12 cellular contexts compared by ENCODE assay signal in genomic region chr12:120247183-120247582, GRCh38. TPM values are rescaled to one million over a fixed set of nuclear protein-coding genes. Genes with fewer than 3 reads are reported as not detected.
DNase-seq lines count a peak whose midpoint lies in the region; ATAC-seq, FAIRE-seq and TF ChIP-seq lines count a peak whose summit lies in the region.
"Had no signal": no experiment of that assay in that cellular context is flagged by ENCODE, and none has a peak within 500 bp of the region (broad histone marks: within the 10 kb centered on the region; RNA-seq: fewer than 3 reads in every experiment).

No MANE protein-coding gene starts in this region.

- H3K4me1 ChIP-seq in liver (ENCODE audit: control insufficient read depth in 4 of 4, insufficient read depth in 4 of 4, low read length in 3 of 4) (peaks cover 1 to 30% (median 14%) of the 10 kb centered on the region in 4 donors), HepG2 (ENCODE audit: insufficient read depth, low read length) (peaks cover 41% of the 10 kb centered on the region), endothelial cell of umbilical vein (ENCODE audit: control insufficient read depth, extremely low read depth, insufficient read depth, low read length) (peaks cover 75% of the 10 kb centered on the region), neutrophil (ENCODE audit: control insufficient read depth in 1 of 2, insufficient read depth in 1 of 2, low read depth in 1 of 2, low read length in 1 of 2) (peaks cover 92 to 97% of the 10 kb centered on the region in 2 experiments)

- TF ChIP-seq CTCF in liver (IDR thresholded peaks at IDR 0.05; ENCODE audit: low read depth, low read length, missing input control) (no peak), HepG2 (CRISPR knock-in tag; IDR thresholded peaks at IDR 0.05) (no peak), endothelial cell of umbilical vein (IDR thresholded peaks at IDR 0.05; ENCODE audit: extremely low read depth in 1 of 2, insufficient read depth in 1 of 2, low read depth in 1 of 2, low read length in 2 of 2) (no peak), neutrophil (IDR thresholded peaks at IDR 0.05) (no peak)

- H3K4me3 ChIP-seq in liver (ENCODE audit: low read depth in 1 of 3, low read length in 3 of 3), result no peak overlapping the region
- H3K4me3 ChIP-seq in HepG2 (replicated peaks in 1 of 3; ENCODE audit: insufficient read depth in 1 of 3, low read depth in 2 of 3, low read length in 3 of 3), result no peak overlapping the region
- H3K4me3 ChIP-seq in endothelial cell of umbilical vein (replicated peaks in 1 of 3; ENCODE audit: insufficient read depth in 1 of 3, low read depth in 1 of 3, low read length in 3 of 3), result no peak overlapping the region
- H3K4me3 ChIP-seq in neutrophil (ENCODE audit: low read depth in 1 of 2, low read length in 1 of 2), result peak overlapping the region in 1 of 2 experiments; percentile 62
- H3K4me3 ChIP-seq: BLaER1, K562 had no signal

- no peak overlapping the region for H2AFZ ChIP-seq in HepG2 (ENCODE audit: low read length)
- H2AFZ ChIP-seq in endothelial cell of umbilical vein (ENCODE audit: low read depth, low read length), result no peak overlapping the region

- H3K79me2 ChIP-seq in HepG2 (ENCODE audit: insufficient read depth, low read length), result peaks cover 36% of the 10 kb centered on the region
- peaks cover 86% of the 10 kb centered on the region for H3K79me2 ChIP-seq in endothelial cell of umbilical vein (ENCODE audit: control insufficient read depth, insufficient read depth, low read length)

- TF ChIP-seq POLR2A in HepG2 (IDR thresholded peaks at IDR 0.05; ENCODE audit: insufficient read depth in 1 of 2, low read depth in 2 of 2, low read length in 2 of 2) (no peak), endothelial cell of umbilical vein (IDR thresholded peaks at IDR 0.05; ENCODE audit: low read depth, low read length) (no peak)

- no peaks in the 10 kb centered on the region for H3K9me1 ChIP-seq in endothelial cell of umbilical vein (replicated peaks; ENCODE audit: control insufficient read depth, extremely low read depth, insufficient read depth, low read length)

- CTCF ChIA-PET in HepG2 (lab: Yijun Ruan, JAX; ENCODE audit: low intra/inter-chr PET ratio, low total read pairs) (no interaction called here), endothelial cell of umbilical vein (lab: Charles Lee) (interaction anchor here (1.3 to 33.5 kb wide), 4 partner anchors 1 to 55 kb away, joined by 7 to 1402 read pairs (median 906); partner anchors contain the start of genes PXN and SIRT4)

- H3K9me3 ChIP-seq in liver (ENCODE audit: control insufficient read depth in 4 of 4, low read length in 3 of 4) (no peaks in the 10 kb centered on the region), HepG2 (ENCODE audit: low read length) (no peaks in the 10 kb centered on the region), endothelial cell of umbilical vein (replicated peaks; ENCODE audit: control insufficient read depth, insufficient read depth, low read length) (no peaks in the 10 kb centered on the region), neutrophil (no peaks in the 10 kb centered on the region)
- H3K9me3 ChIP-seq: BLaER1 had no signal

- in situ Hi-C loops in HepG2 (cut with HindIII; ENCODE audit: extremely low pct_ligation_motif_present, low pct_unique_long_range_greater_than_20kb), result no loop called here

- BruUV-seq in HepG2 (replicated peaks; lab: Mats Ljungman, UMichigan) (no TSS peak), endothelial cell of umbilical vein (replicated peaks; lab: Mats Ljungman, UMichigan) (no TSS peak)

- POLR2A ChIA-PET in HepG2 (lab: Yijun Ruan, JAX) (interaction anchor here (0.8 to 1.5 kb wide), 3 partner anchors 12 to 46 kb away, joined by 4 to 5 read pairs (median 5); partner anchors contain the start of gene RPLP0), endothelial cell of umbilical vein (lab: Charles Lee) (interaction anchor here (1.0 to 1.7 kb wide), 4 partner anchors 9 to 46 kb away, joined by 4 to 7 read pairs (median 5); partner anchors contain the start of gene RPLP0)

- intact Hi-C loops in HepG2 (cut with micrococcal nuclease; ENCODE audit: unreplicated experiment) (no loop called here), endothelial cell of umbilical vein (cut with micrococcal nuclease) (no loop called here)

- FAIRE-seq in HepG2 (lab: Jason Lieb, UNC) (no peak), endothelial cell of umbilical vein (lab: Jason Lieb, UNC) (no peak)
- FAIRE-seq: K562 had no signal

- H3K36me3 ChIP-seq in liver (ENCODE audit: control insufficient read depth in 4 of 4, insufficient read depth in 3 of 4, low read depth in 1 of 4, low read length in 3 of 4) (no peaks in the 10 kb centered on the region), HepG2 (replicated peaks in 1 of 2; ENCODE audit: control insufficient read depth in 1 of 2, insufficient read depth in 2 of 2, low read length in 2 of 2) (0 out of 5 replicates have a peak, but pooled peaks cover 0 to 2% of the 10 kb centered on the region in 2 experiments), endothelial cell of umbilical vein (ENCODE audit: control insufficient read depth in 2 of 2, extremely low read depth in 1 of 2, insufficient read depth in 2 of 2, low read length in 2 of 2) (no peaks in the 10 kb centered on the region), neutrophil (no peaks in the 10 kb centered on the region)
- H3K36me3 ChIP-seq: BLaER1 had no signal

- TF ChIP-seq RAD21 in liver (IDR thresholded peaks at IDR 0.05), result no peak
- no peak for TF ChIP-seq RAD21 in HepG2 (CRISPR knock-in tag; IDR thresholded peaks at IDR 0.05)

- H3K27ac ChIP-seq in liver (ENCODE audit: low read depth in 1 of 2, low read length in 2 of 2), result peak overlapping the region; percentile 25 to 32
- H3K27ac ChIP-seq in HepG2 (ENCODE audit: extremely low read length, insufficient read depth, low read length), result no peak overlapping the region
- H3K27ac ChIP-seq in endothelial cell of umbilical vein (ENCODE audit: insufficient read depth, low read depth, low read length), result peak overlapping the region; percentile 79
- peak overlapping the region; percentile 99 for H3K27ac ChIP-seq in neutrophil
- H3K27ac ChIP-seq: BLaER1 had no signal

- WGBS in liver, result 51% methylated on average over 3 of the region's 3 CpGs
- WGBS in HepG2 (ENCODE audit: low lambda C conversion rate), result 96% methylated on average over 3 of the region's 3 CpGs

- ATAC-seq in HepG2 (no peak), HG03354 (IDR thresholded peaks at IDR 0.05; ENCODE audit: poor library complexity, severe bottlenecking, unreplicated experiment) (no peak)
- ATAC-seq: K562 had no signal

- H3K4me2 ChIP-seq in HepG2 (ENCODE audit: low read depth, low read length), result no peak overlapping the region
- peak overlapping the region; percentile 56 for H3K4me2 ChIP-seq in endothelial cell of umbilical vein (ENCODE audit: insufficient read depth, low read length)
- H3K4me2 ChIP-seq: BLaER1 had no signal

- DNase-seq in HepG2 (ENCODE audit: low spot score) (no peak), endothelial cell of umbilical vein (ENCODE audit: low read depth, low spot score) (peak; percentile 17), Kasumi-1 (lab: John Stamatoyannopoulos, UW) (no peak), H4 (ENCODE audit: low spot score) (no peak), KG1 (lab: John Stamatoyannopoulos, UW) (no peak)
- DNase-seq: cortex of kidney, NCI-H2107 had no signal

- H3K9ac ChIP-seq in liver (ENCODE audit: low read depth in 1 of 2, low read length in 2 of 2) (no peak overlapping the region), HepG2 (ENCODE audit: insufficient read depth, low read depth, low read length) (no peak overlapping the region), endothelial cell of umbilical vein (replicated peaks; ENCODE audit: extremely low read depth, insufficient read depth, low read length) (peak overlapping the region; percentile 25)
- H3K9ac ChIP-seq: BLaER1 had no signal

- TF ChIP-seq EP300 in HepG2 (IDR thresholded peaks at IDR 0.05; ENCODE audit: low read depth in 2 of 2, low read length in 2 of 2), result no peak
- no peak for TF ChIP-seq EP300 in HepG2 (CRISPR knock-in tag; IDR thresholded peaks at IDR 0.05; ENCODE audit: borderline replicate concordance)

- dilution Hi-C loops in endothelial cell of umbilical vein (cut with MboI; ENCODE audit: extremely low pct_ligation_motif_present, low sequenced_read_pairs), result no loop called here

- no peaks in the 10 kb centered on the region for H3K27me3 ChIP-seq in liver (ENCODE audit: control insufficient read depth in 4 of 4, insufficient read depth in 4 of 4, low read length in 3 of 4)
- no peaks in the 10 kb centered on the region for H3K27me3 ChIP-seq in HepG2 (ENCODE audit: control insufficient read depth in 1 of 2, insufficient read depth in 2 of 2, low read length in 2 of 2)
- H3K27me3 ChIP-seq in endothelial cell of umbilical vein (ENCODE audit: control insufficient read depth in 2 of 2, insufficient read depth in 2 of 2, low read length in 2 of 2), result no peaks in the 10 kb centered on the region
- H3K27me3 ChIP-seq in neutrophil, result no peaks in the 10 kb centered on the region

- H4K20me1 ChIP-seq in HepG2 (ENCODE audit: insufficient read depth, low read length) (peaks cover 3% of the 10 kb centered on the region; the same call in 1 of the 2 replicates), endothelial cell of umbilical vein (replicated peaks; ENCODE audit: control insufficient read depth, extremely low read depth, insufficient read depth, low read length) (no peaks in the 10 kb centered on the region)

RNA-seq across cellular contexts. Expression of gene PXN, which starts 18.3 kb away (rescaled TPM):
- total RNA-seq in liver (10 to 100 TPM in 1 of 2 donors, 1 to 10 TPM in 1; 6.0 to 13.1 TPM), HepG2 (2016; rRNA removed; fragmentation: Illumina TruSeq; extraction: Trizol) (13.6 and 14.2 TPM in 2 replicates), endothelial cell of umbilical vein (228 and 258 TPM in 2 replicates)
- polyA plus RNA-seq in liver (10 to 100 TPM; 12.0 to 12.6 TPM), HepG2 (2011; rRNA removed) (13.9 and 14.2 TPM in 2 replicates), endothelial cell of umbilical vein (132 and 192 TPM in 2 replicates)
- 2.8 and 2.9 TPM in 2 replicates for total RNA-seq in HepG2 (2016; cell fraction: cytosol; rRNA removed; fragmentation: Illumina TruSeq; extraction: Trizol; ENCODE audit: low read depth)
- 10.2 and 11.3 TPM in 2 replicates for total RNA-seq in HepG2 (2016; cell fraction: insoluble cytoplasmic fraction; rRNA removed; fragmentation: Illumina TruSeq; extraction: Trizol)
- total RNA-seq in HepG2 (2016; cell fraction: membrane; rRNA removed; fragmentation: Illumina TruSeq; extraction: Trizol), result 10.5 and 13.4 TPM in 2 replicates
- 10.6 and 14.0 TPM in 2 replicates for total RNA-seq in HepG2 (2016; cell fraction: nucleus; rRNA removed; fragmentation: Illumina TruSeq; extraction: Trizol)
- 5.8 and 6.3 TPM in 2 replicates for polyA plus RNA-seq in HepG2 (2011; cell fraction: cytosol; rRNA removed)
- 34.5 and 43.7 TPM in 2 replicates for polyA plus RNA-seq in HepG2 (2011; cell fraction: nucleus; rRNA removed)
- 18.0 and 21.4 TPM in 2 replicates for polyA plus RNA-seq in HepG2 (2012)
- 3.3 and 3.4 TPM in 2 replicates for polyA plus RNA-seq in HepG2 (2016; cell fraction: cytosol; fragmentation: Illumina TruSeq; extraction: Trizol; ENCODE audit: low read depth)
- 20.0 and 28.0 TPM in 2 replicates for polyA plus RNA-seq in HepG2 (2016; cell fraction: insoluble cytoplasmic fraction; fragmentation: Illumina TruSeq; extraction: Trizol; ENCODE audit: low read depth)
- 14.1 and 14.2 TPM in 2 replicates for polyA plus RNA-seq in HepG2 (2016; cell fraction: membrane; fragmentation: Illumina TruSeq; extraction: Trizol; ENCODE audit: low read depth)
- polyA plus RNA-seq in HepG2 (2016; cell fraction: nucleus; fragmentation: Illumina TruSeq; extraction: Trizol; ENCODE audit: insufficient read depth, low read depth), result 43.9 and 49.3 TPM in 2 replicates
- polyA minus RNA-seq in HepG2 (2011; rRNA and poly(A)+ RNA removed; ENCODE audit: low replicate concordance), result 26.4 and 40.4 TPM in 2 replicates
- polyA minus RNA-seq in HepG2 (2011; cell fraction: cytosol; rRNA and poly(A)+ RNA removed), result 6.4 and 8.2 TPM in 2 replicates
- polyA minus RNA-seq in HepG2 (2011; cell fraction: nucleus; rRNA and poly(A)+ RNA removed), result 10.3 and 10.7 TPM in 2 replicates
- 97.5 and 108 TPM in 2 replicates for polyA plus RNA-seq in endothelial cell of umbilical vein (2011; cell fraction: cytosol; rRNA removed)
- 253 and 301 TPM in 2 replicates for polyA plus RNA-seq in endothelial cell of umbilical vein (2011; cell fraction: nucleus; rRNA removed)
- polyA plus RNA-seq in endothelial cell of umbilical vein (2012), result 204 and 280 TPM in 2 replicates
- polyA minus RNA-seq in endothelial cell of umbilical vein, result 119 and 149 TPM in 2 replicates
- polyA minus RNA-seq in endothelial cell of umbilical vein (2011; cell fraction: cytosol; rRNA and poly(A)+ RNA removed), result 23.4 TPM
- 96.7 and 110 TPM in 2 replicates for polyA minus RNA-seq in endothelial cell of umbilical vein (2011; cell fraction: nucleus; rRNA and poly(A)+ RNA removed)
- 18.7 and 31.3 TPM in 2 replicates for total RNA-seq in H4 (2014; rRNA removed; shearing (Covaris generic))

RNA-seq across cellular contexts. Expression of gene RNU4-2, which starts 44.5 kb away (rescaled TPM):
- total RNA-seq in liver (under 1 TPM; under 0.01 TPM), HepG2 (2016; rRNA removed; fragmentation: Illumina TruSeq; extraction: Trizol) (1,104 and 11,327 TPM in 2 replicates), endothelial cell of umbilical vein (2,424 and 7,220 TPM in 2 replicates)
- polyA plus RNA-seq in liver (10 to 100 TPM in 1 of 2 donors, not detected in 1; 82.7 TPM), HepG2 (2011; rRNA removed) (under 0.01 TPM in 2 replicates), endothelial cell of umbilical vein (under 0.01 TPM in 2 replicates)
- 75,622 and 87,357 TPM in 2 replicates for total RNA-seq in HepG2 (2016; cell fraction: cytosol; rRNA removed; fragmentation: Illumina TruSeq; extraction: Trizol; ENCODE audit: low read depth)
- total RNA-seq in HepG2 (2016; cell fraction: insoluble cytoplasmic fraction; rRNA removed; fragmentation: Illumina TruSeq; extraction: Trizol), result 1,281 and 10,696 TPM in 2 replicates
- 7,098 and 8,950 TPM in 2 replicates for total RNA-seq in HepG2 (2016; cell fraction: membrane; rRNA removed; fragmentation: Illumina TruSeq; extraction: Trizol)
- total RNA-seq in HepG2 (2016; cell fraction: nucleus; rRNA removed; fragmentation: Illumina TruSeq; extraction: Trizol), result 36,023 and 40,311 TPM in 2 replicates
- polyA plus RNA-seq in HepG2 (2011; cell fraction: cytosol; rRNA removed), result under 0.01 TPM in 2 replicates
- polyA plus RNA-seq in HepG2 (2011; cell fraction: nucleus; rRNA removed), result under 0.01 TPM in 2 replicates
- 161 and 363 TPM in 2 replicates for polyA plus RNA-seq in HepG2 (2012)
- 126 TPM in 1 of 2 replicates, not detected in the other for polyA plus RNA-seq in HepG2 (2016; cell fraction: cytosol; fragmentation: Illumina TruSeq; extraction: Trizol; ENCODE audit: low read depth)
- not detected in 2 replicates for polyA plus RNA-seq in HepG2 (2016; cell fraction: insoluble cytoplasmic fraction; fragmentation: Illumina TruSeq; extraction: Trizol; ENCODE audit: low read depth)
- polyA plus RNA-seq in HepG2 (2016; cell fraction: membrane; fragmentation: Illumina TruSeq; extraction: Trizol; ENCODE audit: low read depth), result not detected in 2 replicates
- polyA plus RNA-seq in HepG2 (2016; cell fraction: nucleus; fragmentation: Illumina TruSeq; extraction: Trizol; ENCODE audit: insufficient read depth, low read depth), result 46.8 TPM in 1 of 2 replicates, not detected in the other
- under 0.01 TPM in 2 replicates for polyA minus RNA-seq in HepG2 (2011; rRNA and poly(A)+ RNA removed; ENCODE audit: low replicate concordance)
- 35,022 and 47,630 TPM in 2 replicates for polyA minus RNA-seq in HepG2 (2011; cell fraction: cytosol; rRNA and poly(A)+ RNA removed)
- polyA minus RNA-seq in HepG2 (2011; cell fraction: nucleus; rRNA and poly(A)+ RNA removed), result under 0.01 TPM in 2 replicates
- polyA plus RNA-seq in endothelial cell of umbilical vein (2011; cell fraction: cytosol; rRNA removed), result under 0.01 TPM in 2 replicates
- polyA plus RNA-seq in endothelial cell of umbilical vein (2011; cell fraction: nucleus; rRNA removed), result under 0.01 TPM in 2 replicates
- 82.7 and 305 TPM in 2 replicates for polyA plus RNA-seq in endothelial cell of umbilical vein (2012)
- polyA minus RNA-seq in endothelial cell of umbilical vein, result under 0.01 TPM in 2 replicates
- polyA minus RNA-seq in endothelial cell of umbilical vein (2011; cell fraction: cytosol; rRNA and poly(A)+ RNA removed), result 34,060 TPM
- polyA minus RNA-seq in endothelial cell of umbilical vein (2011; cell fraction: nucleus; rRNA and poly(A)+ RNA removed), result under 0.01 TPM in 2 replicates
- under 0.01 TPM in 1 of 2 replicates, not detected in the other for total RNA-seq in H4 (2014; rRNA removed; shearing (Covaris generic))
- polyA plus RNA-seq: K562 had no signal

RNA-seq across cellular contexts. Expression of gene RNU4-1, which starts 45.9 kb away (rescaled TPM):
- total RNA-seq in liver (under 1 TPM; under 0.01 TPM), HepG2 (2016; rRNA removed; fragmentation: Illumina TruSeq; extraction: Trizol) (623 and 7,407 TPM in 2 replicates), endothelial cell of umbilical vein (2,141 and 7,155 TPM in 2 replicates)
- polyA plus RNA-seq in liver (10 to 100 TPM in 1 of 2 donors, not detected in 1; 26.0 TPM), HepG2 (2011; rRNA removed) (not detected in 2 replicates), endothelial cell of umbilical vein (under 0.01 TPM in 2 replicates)
- total RNA-seq in HepG2 (2016; cell fraction: cytosol; rRNA removed; fragmentation: Illumina TruSeq; extraction: Trizol; ENCODE audit: low read depth), result 43,967 and 49,615 TPM in 2 replicates
- total RNA-seq in HepG2 (2016; cell fraction: insoluble cytoplasmic fraction; rRNA removed; fragmentation: Illumina TruSeq; extraction: Trizol), result 747 and 6,785 TPM in 2 replicates
- 4,501 and 5,797 TPM in 2 replicates for total RNA-seq in HepG2 (2016; cell fraction: membrane; rRNA removed; fragmentation: Illumina TruSeq; extraction: Trizol)
- total RNA-seq in HepG2 (2016; cell fraction: nucleus; rRNA removed; fragmentation: Illumina TruSeq; extraction: Trizol), result 25,631 and 27,214 TPM in 2 replicates
- polyA plus RNA-seq in HepG2 (2011; cell fraction: cytosol; rRNA removed), result under 0.01 TPM in 2 replicates
- polyA plus RNA-seq in HepG2 (2011; cell fraction: nucleus; rRNA removed), result under 0.01 TPM in 2 replicates
- 161 and 404 TPM in 2 replicates for polyA plus RNA-seq in HepG2 (2012)
- 58.8 TPM in 1 of 2 replicates, not detected in the other for polyA plus RNA-seq in HepG2 (2016; cell fraction: cytosol; fragmentation: Illumina TruSeq; extraction: Trizol; ENCODE audit: low read depth)
- polyA plus RNA-seq in HepG2 (2016; cell fraction: insoluble cytoplasmic fraction; fragmentation: Illumina TruSeq; extraction: Trizol; ENCODE audit: low read depth), result not detected in 2 replicates
- not detected in 2 replicates for polyA plus RNA-seq in HepG2 (2016; cell fraction: membrane; fragmentation: Illumina TruSeq; extraction: Trizol; ENCODE audit: low read depth)
- polyA plus RNA-seq in HepG2 (2016; cell fraction: nucleus; fragmentation: Illumina TruSeq; extraction: Trizol; ENCODE audit: insufficient read depth, low read depth), result 62.4 TPM in 1 of 2 replicates, not detected in the other
- under 0.01 TPM in 2 replicates for polyA minus RNA-seq in HepG2 (2011; rRNA and poly(A)+ RNA removed; ENCODE audit: low replicate concordance)
- 32,519 and 40,246 TPM in 2 replicates for polyA minus RNA-seq in HepG2 (2011; cell fraction: cytosol; rRNA and poly(A)+ RNA removed)
- polyA minus RNA-seq in HepG2 (2011; cell fraction: nucleus; rRNA and poly(A)+ RNA removed), result under 0.01 TPM in 2 replicates
- polyA plus RNA-seq in endothelial cell of umbilical vein (2011; cell fraction: cytosol; rRNA removed), result under 0.01 TPM in 1 of 2 replicates, not detected in the other
- polyA plus RNA-seq in endothelial cell of umbilical vein (2011; cell fraction: nucleus; rRNA removed), result under 0.01 TPM in 2 replicates
- polyA plus RNA-seq in endothelial cell of umbilical vein (2012), result 82.7 and 366 TPM in 2 replicates
- polyA minus RNA-seq in endothelial cell of umbilical vein, result under 0.01 TPM in 2 replicates
- 35,848 TPM for polyA minus RNA-seq in endothelial cell of umbilical vein (2011; cell fraction: cytosol; rRNA and poly(A)+ RNA removed)
- under 0.01 TPM in 2 replicates for polyA minus RNA-seq in endothelial cell of umbilical vein (2011; cell fraction: nucleus; rRNA and poly(A)+ RNA removed)
- under 0.01 TPM in 2 replicates for total RNA-seq in H4 (2014; rRNA removed; shearing (Covaris generic))

RNA-seq across cellular contexts. Expression of gene RPLP0, which starts 46.3 kb away (rescaled TPM):
- 1,000 to 10,000 TPM; 1,321 to 1,770 TPM for total RNA-seq in liver
- 1,000 to 10,000 TPM in 1 of 2 donors, 100 to 1,000 TPM in 1; 472 to 1,306 TPM for polyA plus RNA-seq in liver
- 2,915 and 3,025 TPM in 2 replicates for total RNA-seq in HepG2 (2016; rRNA removed; fragmentation: Illumina TruSeq; extraction: Trizol)
- 12,942 and 14,844 TPM in 2 replicates for total RNA-seq in HepG2 (2016; cell fraction: cytosol; rRNA removed; fragmentation: Illumina TruSeq; extraction: Trizol; ENCODE audit: low read depth)
- total RNA-seq in HepG2 (2016; cell fraction: insoluble cytoplasmic fraction; rRNA removed; fragmentation: Illumina TruSeq; extraction: Trizol), result 2,993 and 3,024 TPM in 2 replicates
- 11,359 and 11,757 TPM in 2 replicates for total RNA-seq in HepG2 (2016; cell fraction: membrane; rRNA removed; fragmentation: Illumina TruSeq; extraction: Trizol)
- 1,126 and 1,259 TPM in 2 replicates for total RNA-seq in HepG2 (2016; cell fraction: nucleus; rRNA removed; fragmentation: Illumina TruSeq; extraction: Trizol)
- 5,570 and 6,229 TPM in 2 replicates for polyA plus RNA-seq in HepG2 (2011; rRNA removed)
- 8,040 and 9,457 TPM in 2 replicates for polyA plus RNA-seq in HepG2 (2011; cell fraction: cytosol; rRNA removed)
- 2,511 and 2,559 TPM in 2 replicates for polyA plus RNA-seq in HepG2 (2011; cell fraction: nucleus; rRNA removed)
- polyA plus RNA-seq in HepG2 (2012), result 2,582 and 3,579 TPM in 2 replicates
- 15,203 and 16,637 TPM in 2 replicates for polyA plus RNA-seq in HepG2 (2016; cell fraction: cytosol; fragmentation: Illumina TruSeq; extraction: Trizol; ENCODE audit: low read depth)
- 2,845 and 2,926 TPM in 2 replicates for polyA plus RNA-seq in HepG2 (2016; cell fraction: insoluble cytoplasmic fraction; fragmentation: Illumina TruSeq; extraction: Trizol; ENCODE audit: low read depth)
- 10,153 and 10,714 TPM in 2 replicates for polyA plus RNA-seq in HepG2 (2016; cell fraction: membrane; fragmentation: Illumina TruSeq; extraction: Trizol; ENCODE audit: low read depth)
- polyA plus RNA-seq in HepG2 (2016; cell fraction: nucleus; fragmentation: Illumina TruSeq; extraction: Trizol; ENCODE audit: insufficient read depth, low read depth), result 1,939 and 1,982 TPM in 2 replicates
- polyA minus RNA-seq in HepG2 (2011; rRNA and poly(A)+ RNA removed; ENCODE audit: low replicate concordance), result 4,147 and 6,586 TPM in 2 replicates
- polyA minus RNA-seq in HepG2 (2011; cell fraction: cytosol; rRNA and poly(A)+ RNA removed), result 1,238 and 1,297 TPM in 2 replicates
- polyA minus RNA-seq in HepG2 (2011; cell fraction: nucleus; rRNA and poly(A)+ RNA removed), result 657 and 805 TPM in 2 replicates
- 2,020 and 2,099 TPM in 2 replicates for total RNA-seq in endothelial cell of umbilical vein
- polyA plus RNA-seq in endothelial cell of umbilical vein, result 7,015 and 7,522 TPM in 2 replicates
- polyA plus RNA-seq in endothelial cell of umbilical vein (2011; cell fraction: cytosol; rRNA removed), result 8,040 and 8,266 TPM in 2 replicates
- 2,768 and 3,060 TPM in 2 replicates for polyA plus RNA-seq in endothelial cell of umbilical vein (2011; cell fraction: nucleus; rRNA removed)
- 2,884 and 3,284 TPM in 2 replicates for polyA plus RNA-seq in endothelial cell of umbilical vein (2012)
- 3,611 and 3,830 TPM in 2 replicates for polyA minus RNA-seq in endothelial cell of umbilical vein
- 2,139 TPM for polyA minus RNA-seq in endothelial cell of umbilical vein (2011; cell fraction: cytosol; rRNA and poly(A)+ RNA removed)
- 516 and 595 TPM in 2 replicates for polyA minus RNA-seq in endothelial cell of umbilical vein (2011; cell fraction: nucleus; rRNA and poly(A)+ RNA removed)
- 6,442 and 6,835 TPM in 2 replicates for total RNA-seq in H4 (2014; rRNA removed; shearing (Covaris generic))

RNA-seq across cellular contexts. Expression of gene GCN1, which starts 52.7 kb away (rescaled TPM):
- total RNA-seq in liver (10 to 100 TPM; 38.0 to 78.6 TPM), HepG2 (2016; rRNA removed; fragmentation: Illumina TruSeq; extraction: Trizol) (66.7 and 83.0 TPM in 2 replicates), endothelial cell of umbilical vein (79.1 and 101 TPM in 2 replicates)
- polyA plus RNA-seq in liver (10 to 100 TPM in 1 of 2 donors, 1 to 10 TPM in 1; 7.3 to 13.7 TPM), HepG2 (2011; rRNA removed) (55.3 and 58.2 TPM in 2 replicates), endothelial cell of umbilical vein (30.1 and 38.3 TPM in 2 replicates)
- 59.7 and 67.2 TPM in 2 replicates for total RNA-seq in HepG2 (2016; cell fraction: cytosol; rRNA removed; fragmentation: Illumina TruSeq; extraction: Trizol; ENCODE audit: low read depth)
- total RNA-seq in HepG2 (2016; cell fraction: insoluble cytoplasmic fraction; rRNA removed; fragmentation: Illumina TruSeq; extraction: Trizol), result 56.9 and 87.0 TPM in 2 replicates
- 19.6 and 22.1 TPM in 2 replicates for total RNA-seq in HepG2 (2016; cell fraction: membrane; rRNA removed; fragmentation: Illumina TruSeq; extraction: Trizol)
- 125 and 128 TPM in 2 replicates for total RNA-seq in HepG2 (2016; cell fraction: nucleus; rRNA removed; fragmentation: Illumina TruSeq; extraction: Trizol)
- 20.5 and 25.6 TPM in 2 replicates for polyA plus RNA-seq in HepG2 (2011; cell fraction: cytosol; rRNA removed)
- 394 and 725 TPM in 2 replicates for polyA plus RNA-seq in HepG2 (2011; cell fraction: nucleus; rRNA removed)
- 47.0 and 60.6 TPM in 2 replicates for polyA plus RNA-seq in HepG2 (2012)
- polyA plus RNA-seq in HepG2 (2016; cell fraction: cytosol; fragmentation: Illumina TruSeq; extraction: Trizol; ENCODE audit: low read depth), result 1.8 and 2.1 TPM in 2 replicates
- 33.5 and 45.5 TPM in 2 replicates for polyA plus RNA-seq in HepG2 (2016; cell fraction: insoluble cytoplasmic fraction; fragmentation: Illumina TruSeq; extraction: Trizol; ENCODE audit: low read depth)
- 4.1 and 5.4 TPM in 2 replicates for polyA plus RNA-seq in HepG2 (2016; cell fraction: membrane; fragmentation: Illumina TruSeq; extraction: Trizol; ENCODE audit: low read depth)
- 177 and 198 TPM in 2 replicates for polyA plus RNA-seq in HepG2 (2016; cell fraction: nucleus; fragmentation: Illumina TruSeq; extraction: Trizol; ENCODE audit: insufficient read depth, low read depth)
- polyA minus RNA-seq in HepG2 (2011; rRNA and poly(A)+ RNA removed; ENCODE audit: low replicate concordance), result 204 and 255 TPM in 2 replicates
- polyA minus RNA-seq in HepG2 (2011; cell fraction: cytosol; rRNA and poly(A)+ RNA removed), result 59.8 and 61.6 TPM in 2 replicates
- polyA minus RNA-seq in HepG2 (2011; cell fraction: nucleus; rRNA and poly(A)+ RNA removed), result 229 and 237 TPM in 2 replicates
- polyA plus RNA-seq in endothelial cell of umbilical vein (2011; cell fraction: cytosol; rRNA removed), result 27.7 and 31.9 TPM in 2 replicates
- 308 and 543 TPM in 2 replicates for polyA plus RNA-seq in endothelial cell of umbilical vein (2011; cell fraction: nucleus; rRNA removed)
- 52.5 and 53.9 TPM in 2 replicates for polyA plus RNA-seq in endothelial cell of umbilical vein (2012)
- polyA minus RNA-seq in endothelial cell of umbilical vein, result 134 and 148 TPM in 2 replicates
- 86.0 TPM for polyA minus RNA-seq in endothelial cell of umbilical vein (2011; cell fraction: cytosol; rRNA and poly(A)+ RNA removed)
- 132 and 142 TPM in 2 replicates for polyA minus RNA-seq in endothelial cell of umbilical vein (2011; cell fraction: nucleus; rRNA and poly(A)+ RNA removed)
- 33.7 and 59.7 TPM in 2 replicates for total RNA-seq in H4 (2014; rRNA removed; shearing (Covaris generic))

Comparison
In these comparisons a context has a peak if more than half of its experiments do, and no peak if none do; other contexts are left out.
1. RNA of gene RNU4-2, which starts 44.5 kb away (total RNA-seq): 1,104 to 87,357 TPM in HepG2 and 2,424 to 7,220 TPM in endothelial cell of umbilical vein; under 0.01 TPM in liver and under 0.01 TPM in H4; every median in the first group is over 1,000 times any median in the second.
2. RNA of gene RNU4-1, which starts 45.9 kb away (total RNA-seq): 623 to 49,615 TPM in HepG2 and 2,141 to 7,155 TPM in endothelial cell of umbilical vein; under 0.01 TPM in liver and under 0.01 TPM in H4; every median in the first group is over 100 times any median in the second.